8 cellular contexts compared by ENCODE assay signal in the genomic region with DNA sequence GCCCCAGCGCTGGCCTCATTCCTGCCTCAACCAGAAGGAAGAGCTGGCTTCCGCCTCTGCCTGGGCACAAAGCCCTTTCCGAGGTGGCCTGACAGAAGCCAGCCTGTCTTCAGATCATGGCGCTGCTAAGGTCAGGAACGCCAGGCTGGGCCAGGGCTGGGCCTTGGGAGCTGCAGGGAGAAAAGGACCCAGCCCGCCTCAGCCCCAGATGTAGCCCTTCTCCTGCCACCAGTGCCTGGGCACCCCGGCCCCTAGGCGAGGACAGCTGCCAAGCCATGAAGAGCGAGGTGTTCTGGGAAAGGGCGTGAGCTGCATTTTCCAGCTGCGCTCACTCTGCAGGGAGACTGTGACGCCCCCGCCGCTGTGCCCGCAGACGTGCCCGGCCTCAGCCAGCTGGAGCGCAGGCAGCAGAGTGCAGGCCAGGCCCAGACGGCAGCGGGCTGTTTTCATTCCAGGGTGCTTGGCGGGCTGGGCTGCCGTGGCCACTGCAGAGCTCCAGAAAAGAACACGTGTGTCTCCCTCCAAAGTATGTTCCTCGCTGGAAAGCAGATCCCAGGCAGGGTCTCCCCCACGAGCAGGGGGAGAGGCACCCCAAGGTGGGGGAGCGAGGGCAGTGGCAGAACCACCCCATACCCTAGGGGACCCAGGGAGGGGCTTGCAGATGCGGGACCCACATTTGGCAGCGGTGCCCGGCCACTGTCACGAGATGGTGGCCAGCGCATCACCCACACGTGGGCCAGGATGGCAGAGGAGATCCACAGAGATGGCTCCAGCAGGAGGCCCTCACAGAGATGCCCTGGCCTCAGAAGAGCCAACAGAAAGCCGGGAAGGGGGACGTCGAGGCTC. TPM values are rescaled to one million over a fixed set of nuclear protein-coding genes. Genes with fewer than 3 reads are reported as not detected.
DNase-seq lines count a peak whose midpoint lies in the region; ATAC-seq, FAIRE-seq and TF ChIP-seq lines count a peak whose summit lies in the region.
"Not testable (repeated sequence)": the region's sequence is repeated elsewhere in the genome, so short reads cannot be mapped to it uniquely, and the experiment has no call there.

No MANE protein-coding gene starts in this region.

- DNase-seq in AG10803 (ENCODE audit: low read depth): peak; percentile 72
- peak; percentile 96 for DNase-seq in MG63
- peak; percentile 19 for DNase-seq in astrocyte (ENCODE audit: low read depth)
- not testable (repeated sequence) for DNase-seq in esophagus squamous epithelium (lab: John Stamatoyannopoulos, UW); thoracic aorta (ENCODE audit: low spot score)
- peak; percentile 29 to 79 (median 66) for DNase-seq in heart left ventricle
- DNase-seq in medulla oblongata (ENCODE audit: extremely low spot score): peak; percentile 61
- DNase-seq in prostate gland (ENCODE audit: low spot score): peak; percentile 31

- not testable (repeated sequence) for H3K27me3 Mint-ChIP-seq in astrocyte (ENCODE audit: low read depth, unreplicated experiment)

- H3K9me3 ChIP-seq in MG63; astrocyte (ENCODE audit: insufficient read depth, low read depth, low read length); esophagus squamous epithelium; heart left ventricle; prostate gland; thoracic aorta: not testable (repeated sequence)

- H3K27me3 ChIP-seq in MG63; astrocyte (ENCODE audit: insufficient read depth, low read length); esophagus squamous epithelium; heart left ventricle; prostate gland (replicated peaks; ENCODE audit: insufficient read depth); thoracic aorta (replicated peaks; ENCODE audit: insufficient read depth): not testable (repeated sequence)

- not testable (repeated sequence) for H3K4me1 Mint-ChIP-seq in astrocyte (ENCODE audit: low read depth, unreplicated experiment)

- not testable (repeated sequence) for FAIRE-seq in astrocyte (lab: Jason Lieb, UNC)

- not testable (repeated sequence) for H3K27ac ChIP-seq in astrocyte (ENCODE audit: low read depth, low read length)
- H3K27ac ChIP-seq in esophagus squamous epithelium (peak overlapping the region; percentile 72 to 88 (median 86)), heart left ventricle (peak overlapping the region; percentile 40 to 94 (median 86)), prostate gland (peak overlapping the region; percentile 72 to 79), thoracic aorta (peak overlapping the region; percentile 98 to 99)

- peaks cover 80% of the 10 kb centered on the region for H3K79me2 ChIP-seq in astrocyte (ENCODE audit: insufficient read depth, low read length)

- intact Hi-C loops in esophagus squamous epithelium (cut with DNase I); heart left ventricle (cut with DNase I); prostate gland (cut with DNase I): not testable (repeated sequence)

- peak overlapping the region; percentile 58 for H3K27ac Mint-ChIP-seq in astrocyte (ENCODE audit: unreplicated experiment)

- H3K4me3 ChIP-seq in AG10803 (ENCODE audit: low read length); astrocyte (ENCODE audit: insufficient read depth, low read depth, low read length); heart left ventricle; prostate gland: not testable (repeated sequence)
- H3K4me3 ChIP-seq in MG63 (peak overlapping the region; percentile 21; the same call in 1 of the 2 replicates), esophagus squamous epithelium (peak overlapping the region in 2 of 4 donors; percentile 16 to 30), thoracic aorta (peak overlapping the region; percentile 68)

- not testable (repeated sequence) for H3K36me3 Mint-ChIP-seq in astrocyte (ENCODE audit: low read depth, unreplicated experiment)

- not testable (repeated sequence) for H3K4me3 Mint-ChIP-seq in astrocyte (ENCODE audit: unreplicated experiment)

- H3K4me2 ChIP-seq in astrocyte (ENCODE audit: low read length): not testable (repeated sequence)

- peaks cover 22% of the 10 kb centered on the region for H4K20me1 ChIP-seq in astrocyte (ENCODE audit: insufficient read depth, low read length)

- peak in 1 of 4 donors; percentile 15 for TF ChIP-seq POLR2A in esophagus squamous epithelium (IDR thresholded peaks at IDR 0.05)
- TF ChIP-seq POLR2A in heart left ventricle (IDR thresholded peaks at IDR 0.05); prostate gland (IDR thresholded peaks at IDR 0.05): not testable (repeated sequence)

- ATAC-seq in heart left ventricle: peak; percentile 53 to 69 (median 64)
- ATAC-seq in thoracic aorta (ENCODE audit: insufficient number of reproducible peaks, low FRiP score, low read depth): peak; percentile 44

- not testable (repeated sequence) for H3K9ac ChIP-seq in astrocyte (ENCODE audit: low read length)

- H3K9me3 Mint-ChIP-seq in astrocyte (ENCODE audit: unreplicated experiment): not testable (repeated sequence)

- H2AFZ ChIP-seq in astrocyte (ENCODE audit: low read depth, low read length): not testable (repeated sequence)

- peaks cover 14% of the 10 kb centered on the region for H3K36me3 ChIP-seq in MG63
- H3K36me3 ChIP-seq in astrocyte (ENCODE audit: insufficient read depth, low read length); esophagus squamous epithelium; heart left ventricle; prostate gland; thoracic aorta: not testable (repeated sequence)

- 40 to 65% methylated on average over 1 to 11 of the region's 35 CpGs for WGBS in esophagus squamous epithelium, 2 donors
- WGBS in heart left ventricle, 4 donors: 63 to 66% (median 65%) methylated on average over 17 to 35 of the region's 35 CpGs
- WGBS in prostate gland: 42% methylated on average over 35 of the region's 35 CpGs

- H3K4me1 ChIP-seq in astrocyte (ENCODE audit: insufficient read depth, low read length) (peaks cover 18% of the 10 kb centered on the region), esophagus squamous epithelium (peaks cover 61 to 90% (median 70%) of the 10 kb centered on the region in 3 donors), heart left ventricle (peaks cover 0 to 73% (median 37%) of the 10 kb centered on the region in 12 donors), thoracic aorta (ENCODE audit: control insufficient read depth in 1 of 2, low read depth in 2 of 2) (peaks cover 34 to 68% of the 10 kb centered on the region in 2 donors)
- not testable (repeated sequence) for H3K4me1 ChIP-seq in prostate gland (replicated peaks)

- not testable (repeated sequence) for TF ChIP-seq CTCF in AG10803 (conservative IDR thresholded peaks at IDR 0.05; ENCODE audit: low read length); astrocyte (IDR thresholded peaks at IDR 0.05; ENCODE audit: insufficient read depth, low read depth, low read length); esophagus squamous epithelium (IDR thresholded peaks at IDR 0.05); heart left ventricle (IDR thresholded peaks at IDR 0.05); prostate gland (IDR thresholded peaks at IDR 0.05)
- peak; percentile 3 for TF ChIP-seq CTCF in thoracic aorta (IDR thresholded peaks at IDR 0.05)

RNA-seq across cellular contexts. Expression of gene RRN3, which starts 51.6 kb away (rescaled TPM):
- 47.8 and 61.3 TPM in 2 replicates for total RNA-seq in MG63 (2014; rRNA removed; shearing (Covaris generic); ENCODE audit: low replicate concordance)
- total RNA-seq in astrocyte (41.5 and 46.6 TPM in 2 replicates), esophagus squamous epithelium (10 to 100 TPM; 14.0 to 27.8 (median 20.0) TPM), heart left ventricle (10 to 100 TPM; 16.4 to 28.5 (median 19.2) TPM), prostate gland (10 to 100 TPM; 34.7 to 37.9 TPM), thoracic aorta (10 to 100 TPM; 25.0 to 30.2 TPM)
- polyA plus RNA-seq in heart left ventricle: 10 to 100 TPM in 1 of 2 donors, 1 to 10 TPM in 1; 7.9 to 17.6 TPM
